In genomic region chr13:110876592-110876991, GRCh38 we compare ENCODE assay signal across 1 cellular context.
A peak's percentile ranks its signal among the peaks of the same experiment; 100 is the strongest.
TF ChIP-seq lines count a peak whose summit lies in the region.

No MANE protein-coding gene starts in this region.

TF ChIP-seq in HepG2, 621 proteins besides CTCF, POLR2A, EP300 and RAD21:
- TF ChIP-seq HOMEZ (CRISPR knock-in tag; IDR thresholded peaks at IDR 0.05; ENCODE audit: low read depth) (no peak), POLR2G (IDR thresholded peaks at IDR 0.05; ENCODE audit: low read depth, low read length) (peak; percentile 20; the same call in 1 of the 2 replicates)
